3 cellular contexts compared by ENCODE assay signal in genomic region chr16:73185737-73186136, GRCh38.
"Had no signal": no experiment of that assay in that cellular context is flagged by ENCODE, and none has a peak within 500 bp of the region (broad histone marks: within the 10 kb centered on the region; RNA-seq: fewer than 3 reads in every experiment).

No MANE protein-coding gene starts in this region.

- H3K4me3 ChIP-seq: GM12878 had no signal

- DNase-seq: GDM1, GF-D8 had no signal

- ATAC-seq: GM12878 had no signal
